In genomic region chr2:105038383-105039061, GRCh38 we compare ENCODE assay signal across 1 cellular context.
TF ChIP-seq lines count a peak whose summit lies in the region.

No MANE protein-coding gene starts in this region.

TF ChIP-seq in H1, 55 proteins besides CTCF, POLR2A, EP300 and RAD21 (continued from another document):
- TF ChIP-seq, protein P1, sequence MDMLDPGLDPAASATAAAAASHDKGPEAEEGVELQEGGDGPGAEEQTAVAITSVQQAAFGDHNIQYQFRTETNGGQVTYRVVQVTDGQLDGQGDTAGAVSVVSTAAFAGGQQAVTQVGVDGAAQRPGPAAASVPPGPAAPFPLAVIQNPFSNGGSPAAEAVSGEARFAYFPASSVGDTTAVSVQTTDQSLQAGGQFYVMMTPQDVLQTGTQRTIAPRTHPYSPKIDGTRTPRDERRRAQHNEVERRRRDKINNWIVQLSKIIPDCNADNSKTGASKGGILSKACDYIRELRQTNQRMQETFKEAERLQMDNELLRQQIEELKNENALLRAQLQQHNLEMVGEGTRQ (IDR thresholded peaks at IDR 0.05; ENCODE audit: low read length), result no peak
- peak; percentile 14; the same call in 1 of the 2 replicates for TF ChIP-seq PHF8 (conservative IDR thresholded peaks at IDR 0.05; ENCODE audit: low read depth, low read length)
- TF ChIP-seq POU5F1 (IDR thresholded peaks at IDR 0.05; ENCODE audit: low read depth, low read length), result no peak
- TF ChIP-seq HDAC2 (IDR thresholded peaks at IDR 0.05; ENCODE audit: borderline replicate concordance in 1 of 2, low read depth in 2 of 2, low read length in 2 of 2), result 0 out of 4 replicates have a peak, but pooled peaks of 1 of the 2 experiments have one; percentile 34
- peak; percentile 59; the same call in 1 of the 2 replicates for TF ChIP-seq KDM1A (IDR thresholded peaks at IDR 0.05; ENCODE audit: borderline replicate concordance, low read length)
- TF ChIP-seq, protein P2, sequence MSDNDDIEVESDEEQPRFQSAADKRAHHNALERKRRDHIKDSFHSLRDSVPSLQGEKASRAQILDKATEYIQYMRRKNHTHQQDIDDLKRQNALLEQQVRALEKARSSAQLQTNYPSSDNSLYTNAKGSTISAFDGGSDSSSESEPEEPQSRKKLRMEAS (IDR thresholded peaks at IDR 0.05), result no peak
- TF ChIP-seq CEBPB (IDR thresholded peaks at IDR 0.05; ENCODE audit: low read depth, low read length), result 0 out of 2 replicates have a peak, but pooled peaks have one; percentile 13
- no peak for TF ChIP-seq TBP (IDR thresholded peaks at IDR 0.05; ENCODE audit: low read depth, low read length)
- peak; percentile 15 for TF ChIP-seq ASH2L (IDR thresholded peaks at IDR 0.05; ENCODE audit: low read length)
- no peak for TF ChIP-seq RBBP5 (IDR thresholded peaks at IDR 0.05; ENCODE audit: borderline replicate concordance, low read depth, low read length)
- TF ChIP-seq SP4 (IDR thresholded peaks at IDR 0.05; ENCODE audit: low read length), result no peak
- no peak for TF ChIP-seq TAF7 (optimal IDR thresholded peaks at IDR 0.05; ENCODE audit: borderline replicate concordance, low read depth, low read length)
- no peak for TF ChIP-seq EGR1 (IDR thresholded peaks at IDR 0.05; ENCODE audit: borderline replicate concordance, low read depth, low read length)
- TF ChIP-seq TEAD4 (IDR thresholded peaks at IDR 0.05; ENCODE audit: low read depth, low read length), result 0 out of 2 replicates have a peak, but pooled peaks have one; percentile 6
- TF ChIP-seq GTF2F1 (IDR thresholded peaks at IDR 0.05; ENCODE audit: borderline replicate concordance, low read depth, low read length), result no peak
